Comparison of ENCODE assay signal across 18 cellular contexts in genomic region chr14:30227436-30227835, GRCh38.
A peak's percentile ranks its signal among the peaks of the same experiment; 100 is the strongest.
DNase-seq lines count a peak whose midpoint lies in the region; ATAC-seq and TF ChIP-seq lines count a peak whose summit lies in the region.
"Had no signal": no experiment of that assay in that cellular context is flagged by ENCODE, and none has a peak within 500 bp of the region (broad histone marks: within the 10 kb centered on the region; RNA-seq: fewer than 3 reads in every experiment).

No MANE protein-coding gene starts in this region.

- peak overlapping the region; percentile 32; the same call in 1 of the 2 replicates for H3K4me3 ChIP-seq in ACC112 (ENCODE audit: low read depth, low read length)
- H3K4me3 ChIP-seq in adrenal gland = no peak overlapping the region
- no peak overlapping the region for H3K4me3 ChIP-seq in fibroblast of pulmonary artery (replicated peaks; ENCODE audit: low read depth, low read length)
- H3K4me3 ChIP-seq in rectal smooth muscle tissue (ENCODE audit: low read length) = no peak overlapping the region
- no peak overlapping the region for H3K4me3 ChIP-seq in smooth muscle cell
- H3K4me3 ChIP-seq: A549, dorsolateral prefrontal cortex had no signal

- no peaks in the 10 kb centered on the region for H3K36me3 Mint-ChIP-seq in natural killer cell treated with Interleukin-12 subunit alpha and Interleukin-12 subunit beta and Interleukin-15 and Interleukin-18, amount 100 ng/mL, for 72 hours
- H3K36me3 Mint-ChIP-seq: CD8-positive, alpha-beta T cell had no signal

- H3K4me2 ChIP-seq in smooth muscle cell = no peak overlapping the region
- H3K4me2 ChIP-seq: A549 had no signal

- intact Hi-C loops in adrenal gland (cut with DNase I) = no loop called here

- H3K4me1 ChIP-seq in ACC112 (ENCODE audit: control insufficient read depth, insufficient read depth, low read length, unreplicated experiment) = peaks cover 62% of the 10 kb centered on the region
- H3K4me1 ChIP-seq in adrenal gland (replicated peaks in 1 of 2) = peaks cover 16 to 27% of the 10 kb centered on the region in 2 donors
- peaks cover 16% of the 10 kb centered on the region for H3K4me1 ChIP-seq in rectal smooth muscle tissue (ENCODE audit: control insufficient read depth, insufficient read depth, low read length)
- no peaks in the 10 kb centered on the region for H3K4me1 ChIP-seq in smooth muscle cell (ENCODE audit: low read depth)

- peak in 3 of 7 donors; percentile 2 to 57 (median 41) for DNase-seq in adrenal gland
- peak; percentile 84 for DNase-seq in fibroblast of pulmonary artery (ENCODE audit: low read depth)
- DNase-seq in AG08396 (ENCODE audit: low spot score) = no peak
- no peak for DNase-seq in natural killer cell treated with Interleukin-12 subunit alpha and Interleukin-12 subunit beta and Interleukin-15 and Interleukin-18, amount 100 ng/mL, for 72 hours (ENCODE audit: low spot score)
- DNase-seq in smooth muscle cell (lab: John Stamatoyannopoulos, UW; ENCODE audit: unreplicated experiment) = no peak
- DNase-seq in SIG-M5 (lab: John Stamatoyannopoulos, UW) = no peak
- DNase-seq: activated CD4-positive, alpha-beta T cell treated with anti-CD3 and anti-CD28 coated beads, Interleukin-2, amount 50 U/mL, for 4 hours; activated naive CD4-positive, alpha-beta T cell treated with anti-CD3 and anti-CD28 coated beads, Interleukin-2, amount 50 U/mL, for 16 hours; CD8-positive, alpha-beta T cell; DND-41; NCI-H1092 treated with DMSO at 0.1 percent for 48 hours; NCI-H524 treated with DMSO at 0.1 percent for 48 hours; stimulated activated CD4-positive, alpha-beta T cell treated with anti-CD3 and anti-CD28 coated beads, Interleukin-4, amount 100 ng/mL, for 4 hours had no signal

- H3K27me3 ChIP-seq in ACC112 (ENCODE audit: insufficient read depth, low read length) (no peaks in the 10 kb centered on the region), adrenal gland (no peaks in the 10 kb centered on the region), rectal smooth muscle tissue (ENCODE audit: control insufficient read depth, insufficient read depth, low read length) (no peaks in the 10 kb centered on the region), smooth muscle cell (ENCODE audit: low read depth) (no peaks in the 10 kb centered on the region)
- H3K27me3 ChIP-seq: dorsolateral prefrontal cortex had no signal

- H3K9me3 Mint-ChIP-seq in natural killer cell treated with Interleukin-12 subunit alpha and Interleukin-12 subunit beta and Interleukin-15 and Interleukin-18, amount 100 ng/mL, for 72 hours = peaks cover 11% of the 10 kb centered on the region
- H3K9me3 Mint-ChIP-seq: CD8-positive, alpha-beta T cell had no signal

- H3K79me2 ChIP-seq in ACC112 (ENCODE audit: control insufficient read depth, insufficient read depth, low read length, unreplicated experiment) = no peaks in the 10 kb centered on the region
- H3K79me2 ChIP-seq in smooth muscle cell (ENCODE audit: low read depth) = no peaks in the 10 kb centered on the region

- H3K36me3 ChIP-seq in ACC112 (ENCODE audit: insufficient read depth, low read length) (no peaks in the 10 kb centered on the region), adrenal gland (replicated peaks in 1 of 2) (no peaks in the 10 kb centered on the region), rectal smooth muscle tissue (ENCODE audit: control insufficient read depth, insufficient read depth, low read length) (no peaks in the 10 kb centered on the region), smooth muscle cell (ENCODE audit: low read depth) (no peaks in the 10 kb centered on the region)

- H4K20me1 ChIP-seq in smooth muscle cell (ENCODE audit: low read depth) = no peaks in the 10 kb centered on the region

- peak overlapping the region; percentile 88 for H3K27ac ChIP-seq in ACC112 (ENCODE audit: low read depth, low read length)
- H3K27ac ChIP-seq in adrenal gland = peak overlapping the region in 3 of 5 donors; percentile 2 to 63 (median 48)
- H3K27ac ChIP-seq in rectal smooth muscle tissue (ENCODE audit: low read depth, low read length) = peak overlapping the region; percentile 33
- no peak overlapping the region for H3K27ac ChIP-seq in smooth muscle cell (ENCODE audit: low read depth)
- H3K27ac ChIP-seq: A549 had no signal

- 57 to 77% (median 66%) methylated on average over 3 of the region's 3 CpGs for WGBS in adrenal gland, 4 donors
- 68% methylated on average over 3 of the region's 3 CpGs for WGBS in smooth muscle cell (ENCODE audit: low lambda C conversion rate)

- no peak overlapping the region for H3K4me3 Mint-ChIP-seq in natural killer cell treated with Interleukin-12 subunit alpha and Interleukin-12 subunit beta and Interleukin-15 and Interleukin-18, amount 100 ng/mL, for 72 hours
- H3K4me3 Mint-ChIP-seq: CD8-positive, alpha-beta T cell had no signal

- TF ChIP-seq POLR2A in adrenal gland (IDR thresholded peaks at IDR 0.05) = no peak

- H3K9me3 ChIP-seq in adrenal gland (replicated peaks in 1 of 3) = no peaks in the 10 kb centered on the region
- no peaks in the 10 kb centered on the region for H3K9me3 ChIP-seq in smooth muscle cell (replicated peaks; ENCODE audit: low read depth)
- H3K9me3 ChIP-seq: A549 had no signal

- H2AFZ ChIP-seq in ACC112 (ENCODE audit: low read length, unreplicated experiment) = peak overlapping the region; percentile 92
- H2AFZ ChIP-seq in smooth muscle cell (ENCODE audit: low read depth) = no peak overlapping the region

- H3K27me3 Mint-ChIP-seq in natural killer cell treated with Interleukin-12 subunit alpha and Interleukin-12 subunit beta and Interleukin-15 and Interleukin-18, amount 100 ng/mL, for 72 hours = no peaks in the 10 kb centered on the region

- H3F3A ChIP-seq in smooth muscle cell (ENCODE audit: low read depth) = no peaks in the 10 kb centered on the region

- no peak for ATAC-seq in natural killer cell treated with Interleukin-12 subunit alpha and Interleukin-12 subunit beta and Interleukin-15 and Interleukin-18, amount 100 ng/mL, for 72 hours
- ATAC-seq: A549; CD8-positive, alpha-beta T cell; HCT116 had no signal

- H3K4me1 Mint-ChIP-seq in natural killer cell treated with Interleukin-12 subunit alpha and Interleukin-12 subunit beta and Interleukin-15 and Interleukin-18, amount 100 ng/mL, for 72 hours (ENCODE audit: low read depth in 2 of 2) = no peaks in the 10 kb centered on the region

- TF ChIP-seq CTCF in adrenal gland (IDR thresholded peaks at IDR 0.05) (no peak), fibroblast of pulmonary artery (IDR thresholded peaks at IDR 0.05; ENCODE audit: low read length, missing control alignments) (no peak), smooth muscle cell (IDR thresholded peaks at IDR 0.05; ENCODE audit: borderline replicate concordance, insufficient read depth, poor library complexity, severe bottlenecking) (no peak)

- no peak overlapping the region for H3K27ac Mint-ChIP-seq in natural killer cell treated with Interleukin-12 subunit alpha and Interleukin-12 subunit beta and Interleukin-15 and Interleukin-18, amount 100 ng/mL, for 72 hours
- H3K27ac Mint-ChIP-seq: CD8-positive, alpha-beta T cell had no signal

- no peak overlapping the region for H3K9ac ChIP-seq in rectal smooth muscle tissue (ENCODE audit: low read length)
- H3K9ac ChIP-seq in smooth muscle cell (ENCODE audit: low read depth) = no peak overlapping the region
